Comparison of ENCODE assay signal across 28 cellular contexts in genomic region chr1:15445390-15446122, GRCh38. TPM values are rescaled to one million over a fixed set of nuclear protein-coding genes. Genes with fewer than 3 reads are reported as not detected.
DNase-seq lines count a peak whose midpoint lies in the region; ATAC-seq, FAIRE-seq and TF ChIP-seq lines count a peak whose summit lies in the region.
"Had no signal": no experiment of that assay in that cellular context is flagged by ENCODE, and none has a peak within 500 bp of the region (broad histone marks: within the 10 kb centered on the region; RNA-seq: fewer than 3 reads in every experiment).

No MANE protein-coding gene starts in this region.

- no peak overlapping the region for H2AK5ac ChIP-seq in mesenchymal stem cell (ENCODE audit: low read length, severe bottlenecking)

- 51% methylated on average over 11 of the region's 14 CpGs for WGBS in GM12878 (ENCODE audit: insufficient coverage, insufficient replicate concordance, low lambda C conversion rate, missing lambda C conversion rate)
- WGBS in mesenchymal stem cell, result 90% methylated on average over 14 of the region's 14 CpGs

- H2AFZ ChIP-seq in GM12878 (ENCODE audit: control insufficient read depth, low read depth, low read length) (no peak overlapping the region), mesenchymal stem cell (ENCODE audit: low read depth, low read length) (no peak overlapping the region)

- H3K79me1 ChIP-seq in mesenchymal stem cell (replicated peaks; ENCODE audit: low read length, poor library complexity, severe bottlenecking), result no peaks in the 10 kb centered on the region

- H2BK15ac ChIP-seq in mesenchymal stem cell (ENCODE audit: low read depth, poor library complexity, severe bottlenecking), result no peak overlapping the region

- no peak for FAIRE-seq in GM12878 (lab: Jason Lieb, UNC)
- FAIRE-seq: A204.1, GM12891, H1 had no signal

- no peak for TF ChIP-seq POLR2A in GM12878 (IDR thresholded peaks at IDR 0.05; ENCODE audit: low read depth, low read length)

- H2BK120ac ChIP-seq in mesenchymal stem cell (ENCODE audit: low read depth, low read length), result no peak overlapping the region

- H4K91ac ChIP-seq in mesenchymal stem cell (ENCODE audit: low read length), result peak overlapping the region; percentile 22

- RAD21 ChIA-PET in GM12878 (lab: Charles Lee; ENCODE audit: unreplicated experiment), result no interaction called here

- H3K4me1 ChIP-seq in BLaER1 (peaks cover 43% of the 10 kb centered on the region), GM12878 (ENCODE audit: control insufficient read depth, insufficient read depth, low read length) (no peaks in the 10 kb centered on the region), mesenchymal stem cell (ENCODE audit: control insufficient read depth, insufficient read depth, low read depth, low read length) (no peaks in the 10 kb centered on the region)
- H3K4me1 ChIP-seq: BE2C had no signal

- SMC1A ChIA-PET in GM12878 (lab: Charles Lee; ENCODE audit: uncharacterized antibody, unreplicated experiment), result interaction anchor here (1.4 kb wide), 1 partner anchor 13 kb away, joined by 4 read pairs; no protein-coding TSS in a partner anchor

- H3K18ac ChIP-seq in mesenchymal stem cell (ENCODE audit: low read depth in 1 of 2, low read length in 2 of 2), result no peak overlapping the region

- no peak for TF ChIP-seq RAD21 in GM12878 (IDR thresholded peaks at IDR 0.05; ENCODE audit: insufficient read depth, low read depth, low read length)

- in situ Hi-C loops in KBM-7 (cut with MboI; ENCODE audit: low pct_unique_long_range_greater_than_20kb, low sequenced_read_pairs) (no loop called here), GM12878 (cut with MboI) (no loop called here)

- POLR2A ChIA-PET in GM12878 (lab: Charles Lee), result interaction anchor here (0.5 kb wide), 1 partner anchor 75 kb away, joined by 4 read pairs; no protein-coding TSS in a partner anchor

- ATAC-seq in GM12878 (no peak), GM21737 (IDR thresholded peaks at IDR 0.05; ENCODE audit: unreplicated experiment) (no peak)
- ATAC-seq: PC-3 had no signal

- no peak overlapping the region for H4K8ac ChIP-seq in mesenchymal stem cell (ENCODE audit: low read length)

- H3K36me3 ChIP-seq in BLaER1 (no peaks in the 10 kb centered on the region), GM12878 (ENCODE audit: control insufficient read depth in 2 of 2, insufficient read depth in 2 of 2, low read length in 1 of 2) (no peaks in the 10 kb centered on the region), mesenchymal stem cell (ENCODE audit: control insufficient read depth in 1 of 2, insufficient read depth in 2 of 2, low read depth in 1 of 2, low read length in 2 of 2) (no peaks in the 10 kb centered on the region)
- H3K36me3 ChIP-seq: BE2C had no signal

- H3K4me2 ChIP-seq in BLaER1 (peak overlapping the region; percentile 77), GM12878 (ENCODE audit: control insufficient read depth, insufficient read depth) (no peak overlapping the region), mesenchymal stem cell (ENCODE audit: low read length, poor library complexity, severe bottlenecking) (no peak overlapping the region)
- H3K4me2 ChIP-seq: SK-N-SH had no signal

- H2BK12ac ChIP-seq in mesenchymal stem cell (ENCODE audit: low read length in 2 of 2), result no peak overlapping the region

- H3K27me3 ChIP-seq in BLaER1, result no peaks in the 10 kb centered on the region
- H3K27me3 ChIP-seq in GM12878 (replicated peaks in 1 of 2; ENCODE audit: control insufficient read depth in 2 of 2, insufficient read depth in 2 of 2, low read length in 1 of 2), result no peaks in the 10 kb centered on the region; a peak in 1 of 4 replicates
- peaks cover 21 to 58% of the 10 kb centered on the region in 2 experiments for H3K27me3 ChIP-seq in mesenchymal stem cell (ENCODE audit: control insufficient read depth in 1 of 2, insufficient read depth in 1 of 2, low read length in 2 of 2)
- H3K27me3 ChIP-seq: BE2C had no signal

- BruUV-seq in GM12878 (replicated peaks; lab: Mats Ljungman, UMichigan), result no TSS peak

- TF ChIP-seq EP300 in GM12878 (IDR thresholded peaks at IDR 0.05; ENCODE audit: borderline replicate concordance in 1 of 2, control insufficient read depth in 1 of 2, low read depth in 2 of 2, low read length in 2 of 2), result no peak

- TF ChIP-seq CTCF in GM12878 (IDR thresholded peaks at IDR 0.05 in 2 of 3, conservative IDR thresholded peaks at IDR 0.05 in 1 of 3; ENCODE audit: control insufficient read depth in 2 of 3, extremely low read depth in 1 of 3, insufficient read depth in 1 of 3, low read depth in 3 of 3, low read length in 3 of 3), result no peak

- H4K20me1 ChIP-seq in BLaER1 (no peaks in the 10 kb centered on the region; the same call in 1 of the 2 replicates), GM12878 (ENCODE audit: control insufficient read depth, insufficient read depth) (no peaks in the 10 kb centered on the region)

- no peak overlapping the region for H2BK5ac ChIP-seq in mesenchymal stem cell (ENCODE audit: low read depth, low read length, poor library complexity, severe bottlenecking)

- DNase-seq in KBM-7 (peak; percentile 33), GM12878 (ENCODE audit: low read depth, low spot score) (no peak), mesenchymal stem cell (no peak)
- DNase-seq in activated CD8-positive, alpha-beta memory T cell treated with anti-CD3 and anti-CD28 coated beads, Interleukin-2, amount 50 U/mL, for 4 hours, result no peak
- DNase-seq in stimulated activated CD4-positive, alpha-beta T cell treated with anti-CD3 and anti-CD28 coated beads, Interleukin-2, amount 100 ng/mL, for 24 hours, result no peak
- DNase-seq in activated CD4-positive, alpha-beta T cell treated with anti-CD3 and anti-CD28 coated beads for 1 hour, result no peak
- DNase-seq: BE2C; CD4-positive, alpha-beta memory T cell; DMS153; GF-D8; NCI-H1417 treated with DMSO at 0.1 percent for 48 hours; NCI-H187 treated with DMSO at 0.1 percent for 48 hours; NCI-H226; NCI-H524; NCI-H82; PC-3; RPMI8226; SHP77 treated with DMSO at 0.1 percent for 48 hours; SK-N-SH had no signal

- no peak overlapping the region for H3K4ac ChIP-seq in mesenchymal stem cell (ENCODE audit: low read depth in 1 of 2, low read length in 2 of 2)

- CTCF ChIA-PET in GM12878 (lab: Yijun Ruan, JAX), result interaction anchor here (1.0 to 1.6 kb wide), 2 partner anchors 13 to 122 kb away, joined by 3 read pairs; no protein-coding TSS in a partner anchor

- H3K27ac ChIP-seq in BLaER1 (no peak overlapping the region), GM12878 (ENCODE audit: control insufficient read depth, insufficient read depth) (no peak overlapping the region), mesenchymal stem cell (ENCODE audit: low read length, poor library complexity, severe bottlenecking) (no peak overlapping the region)

- H3K79me2 ChIP-seq in GM12878 (ENCODE audit: control insufficient read depth, insufficient read depth, low read length), result no peaks in the 10 kb centered on the region

- intact Hi-C loops in GM12878 (cut with micrococcal nuclease; ENCODE audit: unreplicated experiment), result no loop called here

- H3K14ac ChIP-seq in mesenchymal stem cell (ENCODE audit: low read length in 2 of 2), result no peak overlapping the region

- H3K9me3 ChIP-seq in BLaER1 (no peaks in the 10 kb centered on the region), GM12878 (replicated peaks; ENCODE audit: control insufficient read depth, insufficient read depth, low read length) (no peaks in the 10 kb centered on the region), mesenchymal stem cell (ENCODE audit: control insufficient read depth, low read length) (no peaks in the 10 kb centered on the region)
- H3K9me3 ChIP-seq: BE2C, SK-N-SH had no signal

- H3K9ac ChIP-seq in BLaER1, result no peak overlapping the region
- no peak overlapping the region for H3K9ac ChIP-seq in GM12878 (ENCODE audit: control insufficient read depth, insufficient read depth, low read length)
- H3K9ac ChIP-seq in mesenchymal stem cell (ENCODE audit: low read length), result no peak overlapping the region
- H3K9ac ChIP-seq: SK-N-SH had no signal

- H3K4me3 ChIP-seq in BLaER1 (no peak overlapping the region), GM12878 (no peak overlapping the region), mesenchymal stem cell (ENCODE audit: insufficient read depth in 1 of 2, low read depth in 1 of 2, low read length in 2 of 2) (no peak overlapping the region)

- H3K23ac ChIP-seq in mesenchymal stem cell (ENCODE audit: low read length in 2 of 2), result no peak overlapping the region

RNA-seq across cellular contexts. Expression of gene CTRC, which starts 7.3 kb away (rescaled TPM):
- not detected in 2 replicates for total RNA-seq in GM12878 (2013; cell fraction: nucleolus; rRNA removed)
- total RNA-seq in GM12878 (2014; rRNA removed), result not detected in 2 replicates
- not detected in 2 replicates for total RNA-seq in GM12878 (2014; rRNA removed; fragmentation: Illumina TruSeq; extraction: Trizol)
- total RNA-seq in GM12878 (2021), result 1.5 and 1.9 TPM in 2 replicates
- polyA plus RNA-seq in GM12878 (2011; ENCODE audit: low read depth), result not detected
- not detected in 2 replicates for polyA plus RNA-seq in GM12878 (2011; rRNA removed)
- not detected in 2 replicates for polyA plus RNA-seq in GM12878 (2011; cell fraction: cytosol; rRNA removed)
- polyA plus RNA-seq in GM12878 (2011; cell fraction: nucleus; rRNA removed), result 0.22 TPM in 1 of 2 replicates, not detected in the other
- not detected in 2 replicates for polyA plus RNA-seq in GM12878 (2012)
- polyA plus RNA-seq in GM12878 (2014; fragmentation: Illumina TruSeq; extraction: Trizol), result 0.79 TPM in 1 of 2 replicates, not detected in the other
- not detected for polyA plus RNA-seq in GM12878 (2014; fragmentation: Nextera tagmentation; extraction: Ambion mirVana)
- polyA plus RNA-seq in GM12878 (2014; rRNA removed), result 0.03 TPM in 1 of 2 replicates, not detected in the other
- not detected for polyA plus RNA-seq in GM12878 (2016; fragmentation: Nextera tagmentation; extraction: Ambion mirVana)
- polyA minus RNA-seq in GM12878 (2011; rRNA and poly(A)+ RNA removed), result not detected in 2 replicates
- not detected in 2 replicates for polyA minus RNA-seq in GM12878 (2011; cell fraction: cytosol; rRNA and poly(A)+ RNA removed)
- not detected in 2 replicates for polyA minus RNA-seq in GM12878 (2011; cell fraction: nucleus; rRNA and poly(A)+ RNA removed)
- 0.08 TPM for polyA plus RNA-seq in mesenchymal stem cell (2013, experiment 1 of 2)
- not detected for polyA plus RNA-seq in mesenchymal stem cell (2013, experiment 2 of 2)
- total RNA-seq: Daoy, HT-29, LHCN-M2 had no signal
- polyA plus RNA-seq: CD4-positive, alpha-beta memory T cell; H1; IgD-negative memory B cell had no signal

RNA-seq across cellular contexts. Expression of gene CELA2A, which starts 11.0 kb away (rescaled TPM):
- total RNA-seq in GM12878 (2013; cell fraction: nucleolus; rRNA removed), result not detected in 2 replicates
- total RNA-seq in GM12878 (2014; rRNA removed) (not detected in 2 replicates), GM12878 (2014; rRNA removed; fragmentation: Illumina TruSeq; extraction: Trizol) (not detected in 2 replicates), GM12878 (2021) (0.90 and 1.5 TPM in 2 replicates)
- polyA plus RNA-seq in GM12878 (2011; ENCODE audit: low read depth), result not detected
- polyA plus RNA-seq in GM12878 (2011; rRNA removed) (not detected in 2 replicates), GM12878 (2014; fragmentation: Illumina TruSeq; extraction: Trizol) (not detected in 2 replicates), GM12878 (2014; fragmentation: Nextera tagmentation; extraction: Ambion mirVana) (not detected), GM12878 (2014; rRNA removed) (not detected in 2 replicates), GM12878 (2016; fragmentation: Nextera tagmentation; extraction: Ambion mirVana) (not detected)
- polyA plus RNA-seq in GM12878 (2011; cell fraction: cytosol; rRNA removed), result not detected in 2 replicates
- polyA plus RNA-seq in GM12878 (2011; cell fraction: nucleus; rRNA removed), result not detected in 2 replicates
- not detected in 2 replicates for polyA plus RNA-seq in GM12878 (2012)
- polyA minus RNA-seq in GM12878 (2011; rRNA and poly(A)+ RNA removed), result not detected in 2 replicates
- polyA minus RNA-seq in GM12878 (2011; cell fraction: cytosol; rRNA and poly(A)+ RNA removed), result not detected in 2 replicates
- not detected in 2 replicates for polyA minus RNA-seq in GM12878 (2011; cell fraction: nucleus; rRNA and poly(A)+ RNA removed)
- polyA plus RNA-seq in mesenchymal stem cell (2013, experiment 1 of 2), result not detected
- polyA plus RNA-seq in mesenchymal stem cell (2013, experiment 2 of 2), result not detected
- total RNA-seq: CD4-positive, alpha-beta memory T cell; Daoy; H1; HT-29; LHCN-M2; PC-3 had no signal
- polyA plus RNA-seq: CD4-positive, alpha-beta memory T cell; H1; IgD-negative memory B cell; SK-N-SH had no signal

RNA-seq across cellular contexts. Expression of gene CELA2B, which starts 30.3 kb away (rescaled TPM):
- total RNA-seq in GM12878 (2013; cell fraction: nucleolus; rRNA removed), result not detected in 2 replicates
- not detected in 2 replicates for total RNA-seq in GM12878 (2014; rRNA removed)
- not detected in 2 replicates for total RNA-seq in GM12878 (2014; rRNA removed; fragmentation: Illumina TruSeq; extraction: Trizol)
- total RNA-seq in GM12878 (2021), result 0.27 TPM in 1 of 2 replicates, not detected in the other
- not detected for polyA plus RNA-seq in GM12878 (2011; ENCODE audit: low read depth)
- not detected in 2 replicates for polyA plus RNA-seq in GM12878 (2011; rRNA removed)
- not detected in 2 replicates for polyA plus RNA-seq in GM12878 (2011; cell fraction: cytosol; rRNA removed)
- polyA plus RNA-seq in GM12878 (2011; cell fraction: nucleus; rRNA removed), result not detected in 2 replicates
- polyA plus RNA-seq in GM12878 (2012), result not detected in 2 replicates
- not detected in 2 replicates for polyA plus RNA-seq in GM12878 (2014; fragmentation: Illumina TruSeq; extraction: Trizol)
- not detected for polyA plus RNA-seq in GM12878 (2014; fragmentation: Nextera tagmentation; extraction: Ambion mirVana)
- not detected in 2 replicates for polyA plus RNA-seq in GM12878 (2014; rRNA removed)
- polyA plus RNA-seq in GM12878 (2016; fragmentation: Nextera tagmentation; extraction: Ambion mirVana), result not detected
- polyA minus RNA-seq in GM12878 (2011; rRNA and poly(A)+ RNA removed), result not detected in 2 replicates
- polyA minus RNA-seq in GM12878 (2011; cell fraction: cytosol; rRNA and poly(A)+ RNA removed), result not detected in 2 replicates
- polyA minus RNA-seq in GM12878 (2011; cell fraction: nucleus; rRNA and poly(A)+ RNA removed), result not detected in 2 replicates
- polyA plus RNA-seq in mesenchymal stem cell (2013, experiment 1 of 2), result not detected
- polyA plus RNA-seq in mesenchymal stem cell (2013, experiment 2 of 2), result not detected
- total RNA-seq: CD4-positive, alpha-beta memory T cell; Daoy; H1; HT-29; LHCN-M2; PC-3 had no signal
- polyA plus RNA-seq: CD4-positive, alpha-beta memory T cell; H1; IgD-negative memory B cell; SK-N-SH had no signal

RNA-seq across cellular contexts. Expression of gene EFHD2, which starts 35.9 kb away (rescaled TPM):
- 16.2 and 21.3 TPM in 2 replicates for total RNA-seq in GM12878 (2013; cell fraction: nucleolus; rRNA removed)
- total RNA-seq in GM12878 (2014; rRNA removed), result 68.9 and 85.1 TPM in 2 replicates
- 25.7 and 31.5 TPM in 2 replicates for total RNA-seq in GM12878 (2014; rRNA removed; fragmentation: Illumina TruSeq; extraction: Trizol)
- 106 and 107 TPM in 2 replicates for total RNA-seq in GM12878 (2021)
- 21.5 TPM for polyA plus RNA-seq in GM12878 (2011; ENCODE audit: low read depth)
- polyA plus RNA-seq in GM12878 (2011; rRNA removed), result 27.6 and 47.2 TPM in 2 replicates
- polyA plus RNA-seq in GM12878 (2011; cell fraction: cytosol; rRNA removed), result 57.7 and 83.4 TPM in 2 replicates
- polyA plus RNA-seq in GM12878 (2011; cell fraction: nucleus; rRNA removed), result 55.8 and 67.2 TPM in 2 replicates
- polyA plus RNA-seq in GM12878 (2012), result 54.9 and 67.3 TPM in 2 replicates
- 8.7 and 31.3 TPM in 2 replicates for polyA plus RNA-seq in GM12878 (2014; fragmentation: Illumina TruSeq; extraction: Trizol)
- 1 to 10 TPM; 4.0 to 6.6 TPM for polyA plus RNA-seq in GM12878 (2014; fragmentation: Nextera tagmentation; extraction: Ambion mirVana)
- polyA plus RNA-seq in GM12878 (2014; rRNA removed), result 99.2 and 126 TPM in 2 replicates
- 100 to 1,000 TPM in 1 of 2 experiments, 10 to 100 TPM in 1; 96.3 to 114 TPM for polyA plus RNA-seq in GM12878 (2016; fragmentation: Nextera tagmentation; extraction: Ambion mirVana)
- polyA minus RNA-seq in GM12878 (2011; rRNA and poly(A)+ RNA removed), result 13.5 and 27.4 TPM in 2 replicates
- polyA minus RNA-seq in GM12878 (2011; cell fraction: cytosol; rRNA and poly(A)+ RNA removed), result 21.4 and 25.4 TPM in 2 replicates
- polyA minus RNA-seq in GM12878 (2011; cell fraction: nucleus; rRNA and poly(A)+ RNA removed), result 6.2 and 10.5 TPM in 2 replicates
- 46.3 TPM for polyA plus RNA-seq in mesenchymal stem cell (2013, experiment 1 of 2)
- 45.6 TPM for polyA plus RNA-seq in mesenchymal stem cell (2013, experiment 2 of 2)
